In genomic region chr1:41416552-41417334, GRCh38 we compare ENCODE assay signal across 8 cellular contexts. TPM values are rescaled to one million over a fixed set of nuclear protein-coding genes. Genes with fewer than 3 reads are reported as not detected.
A peak's percentile ranks its signal among the peaks of the same experiment; 100 is the strongest.
DNase-seq lines count a peak whose midpoint lies in the region; ATAC-seq and TF ChIP-seq lines count a peak whose summit lies in the region.

No MANE protein-coding gene starts in this region.

- no peak overlapping the region for H3K4me3 ChIP-seq in ovary
- no peak overlapping the region for H3K4me3 ChIP-seq in tibial nerve

- H3K27ac ChIP-seq in ovary (no peak overlapping the region), tibial nerve (no peak overlapping the region)

- in situ Hi-C loops in KBM-7 (cut with MboI; ENCODE audit: low pct_unique_long_range_greater_than_20kb, low sequenced_read_pairs): loop anchor here (10.0 kb wide), 1 partner anchor 92 kb away; no protein-coding TSS in a partner anchor

- TF ChIP-seq EP300 in ovary (IDR thresholded peaks at IDR 0.05) (no peak), tibial nerve (IDR thresholded peaks at IDR 0.05) (no peak)

- H3K9me3 ChIP-seq in ovary (no peaks in the 10 kb centered on the region), tibial nerve (no peaks in the 10 kb centered on the region)

- H3K4me1 ChIP-seq in ovary (ENCODE audit: insufficient read depth): no peaks in the 10 kb centered on the region
- peaks cover 0 to 28% (median 4%) of the 10 kb centered on the region in 4 donors for H3K4me1 ChIP-seq in tibial nerve

- H3K36me3 ChIP-seq in ovary (no peaks in the 10 kb centered on the region), tibial nerve (no peaks in the 10 kb centered on the region)

- no peak for TF ChIP-seq POLR2A in ovary (IDR thresholded peaks at IDR 0.05)
- TF ChIP-seq POLR2A in tibial nerve (IDR thresholded peaks at IDR 0.05): no peak

- TF ChIP-seq CTCF in ovary (IDR thresholded peaks at IDR 0.05): peak; percentile 89 to 92 (median 91)
- peak; percentile 83 to 94 (median 92) for TF ChIP-seq CTCF in tibial nerve (IDR thresholded peaks at IDR 0.05)

- DNase-seq in DMS 273 (lab: John Stamatoyannopoulos, UW; ENCODE audit: unreplicated experiment): peak; percentile 100
- DNase-seq in KBM-7: peak; percentile 73
- DNase-seq in RPMI7951 (ENCODE audit: low read depth): peak; percentile 69
- DNase-seq in activated T-helper 9 cell treated with anti-CD3 and anti-CD28 coated beads, Interleukin-2, amount 50 U/mL, for 16 hours (ENCODE audit: low read depth): peak; percentile 46
- peak; percentile 37 for DNase-seq in foreskin melanocyte
- DNase-seq in ovary: peak; percentile 61 to 76 (median 75)
- DNase-seq in tibial nerve (ENCODE audit: low spot score in 2 of 2): peak in 1 of 2 donors; percentile 47

- intact Hi-C loops in ovary (cut with DNase I): loop anchor here (2.0 to 5.0 kb wide), 3 partner anchors 134 to 149 kb away; no protein-coding TSS in a partner anchor

- WGBS in ovary, 3 donors: 39 to 45% (median 43%) methylated on average over 18 of the region's 18 CpGs
- WGBS in tibial nerve, 2 donors: 51 to 52% methylated on average over 14 to 18 of the region's 18 CpGs

- H3K27me3 ChIP-seq in ovary (no peaks in the 10 kb centered on the region), tibial nerve (no peaks in the 10 kb centered on the region)

- ATAC-seq in HG03378 (IDR thresholded peaks at IDR 0.05; ENCODE audit: unreplicated experiment): no peak

RNA-seq across cellular contexts. Expression of gene FOXO6, which starts 55.5 kb away (rescaled TPM):
- total RNA-seq in RPMI7951 (2014; rRNA removed; shearing (Covaris generic)): not detected in 2 replicates
- total RNA-seq in ovary: 10 to 100 TPM in 4 of 7 donors, 1 to 10 TPM in 3; 3.9 to 18.9 (median 10.3) TPM
- 1 to 10 TPM in 1 of 2 donors, under 1 TPM in 1; 0.90 to 1.4 TPM for polyA plus RNA-seq in ovary
- 1 to 10 TPM in 2 of 4 donors, under 1 TPM in 2; 0.44 to 4.4 (median 1.7) TPM for total RNA-seq in tibial nerve
